Comparison of ENCODE assay signal across 21 cellular contexts in the genomic region with DNA sequence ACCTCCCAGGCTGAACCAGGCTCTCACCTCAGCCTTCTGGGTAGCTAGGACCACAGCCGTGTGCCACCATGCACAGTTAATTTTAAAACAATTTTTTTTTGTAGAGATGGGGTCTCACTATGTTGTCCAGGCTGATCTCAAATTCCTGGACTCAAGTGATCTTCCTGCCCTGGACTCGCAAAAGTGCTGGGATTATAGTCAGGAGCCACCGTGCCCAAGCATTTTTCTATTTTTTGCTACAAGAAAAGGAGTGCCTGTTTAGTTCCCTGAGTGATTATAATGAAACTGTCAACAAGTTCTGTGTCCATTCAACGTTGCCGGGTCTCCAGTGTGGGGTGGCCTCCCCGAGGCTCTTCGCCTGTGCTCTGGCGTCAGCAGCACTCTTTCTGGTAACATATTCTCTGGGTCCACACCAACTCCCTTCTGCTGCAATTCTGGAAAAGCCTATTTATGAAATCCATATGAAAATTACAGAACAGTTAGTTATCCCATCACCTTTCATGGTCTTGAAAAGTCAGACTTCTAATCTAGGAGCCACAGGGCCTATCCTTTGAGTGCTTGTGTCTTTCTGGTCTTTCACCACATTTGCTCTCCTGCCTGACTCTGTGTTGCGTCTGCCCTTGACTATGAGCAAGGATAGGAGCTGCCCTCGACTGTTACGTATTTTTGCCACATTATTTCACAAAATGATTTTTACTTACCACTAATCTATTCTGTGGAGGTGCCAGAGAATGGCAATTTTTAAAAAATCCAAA.
"Had no signal": no experiment of that assay in that cellular context is flagged by ENCODE, and none has a peak within 500 bp of the region (broad histone marks: within the 10 kb centered on the region; RNA-seq: fewer than 3 reads in every experiment).

No MANE protein-coding gene starts in this region.

- H3K9me3 Mint-ChIP-seq: activated CD4-positive, alpha-beta memory T cell treated with anti-CD3 and anti-CD28 coated beads, Interleukin-2, amount 10 ng/mL, durations not matched to agents 7 days and 5 days; activated CD4-positive, alpha-beta T cell treated with anti-CD3 and anti-CD28 coated beads, Interleukin-2, amount 10 ng/mL, durations not matched to agents 24 days and 14 days; activated naive CD4-positive, alpha-beta T cell treated with anti-CD3 and anti-CD28 coated beads for 36 hours; activated naive CD8-positive, alpha-beta T cell treated with anti-CD3 and anti-CD28 coated beads, Interleukin-2, amount 10 ng/mL, durations not matched to agents 7 days and 5 days; endodermal cell; naive B cell had no signal

- H3K9me3 ChIP-seq: spleen, testis, vagina had no signal

- H3K4me1 ChIP-seq: foreskin keratinocyte, testis had no signal

- H3K27me3 ChIP-seq: testis, vagina had no signal

- DNase-seq: activated CD4-positive, alpha-beta memory T cell treated with anti-CD3 and anti-CD28 coated beads, Interleukin-2, amount 10 ng/mL, durations not matched to agents 7 days and 5 days; activated CD4-positive, alpha-beta T cell treated with anti-CD3 and anti-CD28 coated beads, Interleukin-2, amount 10 ng/mL, durations not matched to agents 24 days and 14 days; activated effector memory CD4-positive, alpha-beta T cell treated with Interleukin-2 at 50 U/mL for 16 hours; activated naive CD4-positive, alpha-beta T cell treated with anti-CD3 and anti-CD28 coated beads for 36 hours; activated naive CD8-positive, alpha-beta T cell treated with anti-CD3 and anti-CD28 coated beads, Interleukin-2, amount 10 ng/mL, durations not matched to agents 7 days and 5 days; activated T-cell treated with anti-CD3 and anti-CD28 coated beads, Interleukin-2, amount 50 U/mL, for 72 hours; amygdala; cerebellar nuclear complex; endodermal cell; foreskin keratinocyte; naive B cell; retina; spleen; stimulated activated CD4-positive, alpha-beta T cell treated with anti-CD3 and anti-CD28 coated beads, Interleukin-4, amount 100 ng/mL, for 1 hour; stimulated activated naive CD4-positive, alpha-beta T cell; testis; trophoblast cell had no signal

- H3K27ac Mint-ChIP-seq: activated CD4-positive, alpha-beta memory T cell treated with anti-CD3 and anti-CD28 coated beads, Interleukin-2, amount 10 ng/mL, durations not matched to agents 7 days and 5 days; activated CD4-positive, alpha-beta T cell treated with anti-CD3 and anti-CD28 coated beads, Interleukin-2, amount 10 ng/mL, durations not matched to agents 24 days and 14 days; activated naive CD4-positive, alpha-beta T cell treated with anti-CD3 and anti-CD28 coated beads for 36 hours; activated naive CD8-positive, alpha-beta T cell treated with anti-CD3 and anti-CD28 coated beads, Interleukin-2, amount 10 ng/mL, durations not matched to agents 7 days and 5 days; activated T-cell treated with anti-CD3 and anti-CD28 coated beads, Interleukin-2, amount 50 U/mL, for 72 hours; endodermal cell; naive B cell; progenitor cell of endocrine pancreas had no signal

- H3K36me3 ChIP-seq: spleen, vagina had no signal

- H3K27ac ChIP-seq: coronary artery, foreskin keratinocyte, spleen, testis, vagina had no signal

- H3K4me3 Mint-ChIP-seq: activated CD4-positive, alpha-beta memory T cell treated with anti-CD3 and anti-CD28 coated beads, Interleukin-2, amount 10 ng/mL, durations not matched to agents 7 days and 5 days; activated CD4-positive, alpha-beta T cell treated with anti-CD3 and anti-CD28 coated beads, Interleukin-2, amount 10 ng/mL, durations not matched to agents 24 days and 14 days; activated naive CD4-positive, alpha-beta T cell treated with anti-CD3 and anti-CD28 coated beads for 36 hours; activated naive CD8-positive, alpha-beta T cell treated with anti-CD3 and anti-CD28 coated beads, Interleukin-2, amount 10 ng/mL, durations not matched to agents 7 days and 5 days; activated T-cell treated with anti-CD3 and anti-CD28 coated beads, Interleukin-2, amount 50 U/mL, for 72 hours; endodermal cell; naive B cell had no signal

- H3K36me3 Mint-ChIP-seq: activated naive CD8-positive, alpha-beta T cell treated with anti-CD3 and anti-CD28 coated beads, Interleukin-2, amount 10 ng/mL, durations not matched to agents 7 days and 5 days; naive B cell had no signal

- H3K4me3 ChIP-seq: coronary artery, lung, spleen, testis, vagina had no signal
